14 cellular contexts compared by ENCODE assay signal in the genomic region with DNA sequence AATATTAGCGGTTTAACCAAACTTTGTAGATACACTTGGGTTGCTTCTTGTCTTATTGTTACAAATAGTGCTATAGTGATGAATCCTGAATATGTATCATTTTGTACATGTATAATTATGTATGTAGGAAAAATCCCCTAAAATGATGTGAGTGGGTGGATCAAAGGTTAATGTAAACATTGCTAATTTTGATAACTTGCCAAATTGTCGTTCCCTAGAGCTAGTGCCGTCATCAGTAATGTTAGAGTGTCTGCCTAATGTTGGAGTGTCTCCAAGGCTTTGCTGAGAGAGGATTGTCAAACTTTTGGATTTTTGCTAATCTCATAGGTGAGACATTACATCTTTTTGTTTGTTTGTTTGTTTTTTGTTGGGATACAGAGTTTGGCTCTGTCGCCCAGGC. TPM values are rescaled to one million over a fixed set of nuclear protein-coding genes. Genes with fewer than 3 reads are reported as not detected.
DNase-seq lines count a peak whose midpoint lies in the region; ATAC-seq and TF ChIP-seq lines count a peak whose summit lies in the region.
"Had no signal": no experiment of that assay in that cellular context is flagged by ENCODE, and none has a peak within 500 bp of the region (broad histone marks: within the 10 kb centered on the region; RNA-seq: fewer than 3 reads in every experiment).

No MANE protein-coding gene starts in this region.

- H3K27me3 ChIP-seq in esophagus (ENCODE audit: control insufficient read depth in 1 of 2, insufficient read depth in 2 of 2, low read length in 2 of 2) = no peaks in the 10 kb centered on the region
- no peaks in the 10 kb centered on the region for H3K27me3 ChIP-seq in effector memory CD4-positive, alpha-beta T cell (replicated peaks; ENCODE audit: control insufficient read depth, insufficient read depth, low read length, poor library complexity, severe bottlenecking)

- 45 to 58% methylated on average over 4 of the region's 4 CpGs for WGBS in esophagus, 2 donors

- H3K9me3 ChIP-seq in esophagus (ENCODE audit: control insufficient read depth in 2 of 2, insufficient read depth in 1 of 2, low read depth in 1 of 2, low read length in 1 of 2) = no peaks in the 10 kb centered on the region
- no peaks in the 10 kb centered on the region for H3K9me3 ChIP-seq in effector memory CD4-positive, alpha-beta T cell (ENCODE audit: control insufficient read depth, low read length)

- peak overlapping the region; percentile 33 for H3K4me3 Mint-ChIP-seq in activated naive CD4-positive, alpha-beta T cell treated with anti-CD3 and anti-CD28 coated beads, Interleukin-2, amount 50 U/mL, for 24 hours
- no peak overlapping the region for H3K4me3 Mint-ChIP-seq in type B pancreatic cell

- H3K27ac Mint-ChIP-seq in activated naive CD4-positive, alpha-beta T cell treated with anti-CD3 and anti-CD28 coated beads, Interleukin-2, amount 50 U/mL, for 24 hours = peak overlapping the region; percentile 74
- H3K27ac Mint-ChIP-seq in activated naive CD4-positive, alpha-beta T cell treated with anti-CD3 and anti-CD28 coated beads, Interleukin-2, amount 50 U/mL, for 72 hours = peak overlapping the region; percentile 52 to 85
- peak overlapping the region; percentile 31 for H3K27ac Mint-ChIP-seq in type B pancreatic cell

- peaks cover 70% of the 10 kb centered on the region for H3K4me1 Mint-ChIP-seq in activated naive CD4-positive, alpha-beta T cell treated with anti-CD3 and anti-CD28 coated beads, Interleukin-2, amount 50 U/mL, for 24 hours
- peaks cover 4% of the 10 kb centered on the region for H3K4me1 Mint-ChIP-seq in type B pancreatic cell (ENCODE audit: unreplicated experiment)

- no peaks in the 10 kb centered on the region for H3K9me3 Mint-ChIP-seq in activated naive CD4-positive, alpha-beta T cell treated with anti-CD3 and anti-CD28 coated beads, Interleukin-2, amount 50 U/mL, for 24 hours
- peaks cover 4 to 6% of the 10 kb centered on the region in 2 donors for H3K9me3 Mint-ChIP-seq in activated naive CD4-positive, alpha-beta T cell treated with anti-CD3 and anti-CD28 coated beads, Interleukin-2, amount 50 U/mL, for 72 hours
- peaks cover 12% of the 10 kb centered on the region for H3K9me3 Mint-ChIP-seq in type B pancreatic cell

- H3K27me3 Mint-ChIP-seq in activated naive CD4-positive, alpha-beta T cell treated with anti-CD3 and anti-CD28 coated beads, Interleukin-2, amount 50 U/mL, for 24 hours = no peaks in the 10 kb centered on the region
- no peaks in the 10 kb centered on the region for H3K27me3 Mint-ChIP-seq in type B pancreatic cell

- H3K36me3 ChIP-seq in esophagus (ENCODE audit: control insufficient read depth in 2 of 2, insufficient read depth in 2 of 2, low read length in 1 of 2) = no peaks in the 10 kb centered on the region
- peaks cover 4% of the 10 kb centered on the region for H3K36me3 ChIP-seq in effector memory CD4-positive, alpha-beta T cell (ENCODE audit: control insufficient read depth, insufficient read depth, low read length)

- peaks cover 52% of the 10 kb centered on the region for H3K36me3 Mint-ChIP-seq in activated naive CD4-positive, alpha-beta T cell treated with anti-CD3 and anti-CD28 coated beads, Interleukin-2, amount 50 U/mL, for 24 hours
- peaks cover 43 to 73% of the 10 kb centered on the region in 2 donors for H3K36me3 Mint-ChIP-seq in activated naive CD4-positive, alpha-beta T cell treated with anti-CD3 and anti-CD28 coated beads, Interleukin-2, amount 50 U/mL, for 72 hours
- peaks cover 80% of the 10 kb centered on the region for H3K36me3 Mint-ChIP-seq in type B pancreatic cell

- H3K4me1 ChIP-seq in esophagus (ENCODE audit: control insufficient read depth in 2 of 2, insufficient read depth in 2 of 2, low read length in 1 of 2) = peaks cover 5 to 16% of the 10 kb centered on the region in 2 donors
- peaks cover 21% of the 10 kb centered on the region for H3K4me1 ChIP-seq in effector memory CD4-positive, alpha-beta T cell (ENCODE audit: control insufficient read depth, insufficient read depth, low read length, poor library complexity, severe bottlenecking)

- no peak for TF ChIP-seq CTCF in type B pancreatic cell (conservative IDR thresholded peaks at IDR 0.05)

- no peak for ATAC-seq in activated naive CD4-positive, alpha-beta T cell treated with anti-CD3 and anti-CD28 coated beads, Interleukin-2, amount 50 U/mL, for 72 hours
- no peak for ATAC-seq in HG03469 (IDR thresholded peaks at IDR 0.05; ENCODE audit: unreplicated experiment)
- ATAC-seq: PC-3 had no signal

- no peak for DNase-seq in activated naive CD4-positive, alpha-beta T cell treated with anti-CD3 and anti-CD28 coated beads, Interleukin-2, amount 50 U/mL, for 16 hours
- DNase-seq in activated naive CD4-positive, alpha-beta T cell treated with anti-CD3 and anti-CD28 coated beads, Interleukin-2, amount 50 U/mL, for 72 hours (ENCODE audit: low spot score in 2 of 2) = no peak
- DNase-seq in type B pancreatic cell (ENCODE audit: extremely low spot score, unreplicated experiment) (no peak), NCI-H1092 (lab: John Stamatoyannopoulos, UW) (no peak)
- no peak for DNase-seq in effector memory CD4-positive, alpha-beta T cell
- DNase-seq: GM23248; mucosa of descending colon; NCI-H1436; PC-3; stimulated activated CD4-positive, alpha-beta T cell treated with anti-CD3 and anti-CD28 coated beads, Interleukin-12 subunit alpha, Interleukin-12 subunit beta, amount 100 ng/mL, for 4 hours; substantia nigra had no signal

- peak overlapping the region; percentile 58 to 66 for H3K27ac ChIP-seq in esophagus (ENCODE audit: low read depth in 2 of 2, low read length in 1 of 2)
- no peak overlapping the region for H3K27ac ChIP-seq in effector memory CD4-positive, alpha-beta T cell (ENCODE audit: insufficient read depth, low read length, poor library complexity, severe bottlenecking)
- H3K27ac ChIP-seq: GM23248 had no signal

- no peak overlapping the region for H3K4me3 ChIP-seq in esophagus (ENCODE audit: low read depth in 1 of 2, low read length in 2 of 2)
- H3K4me3 ChIP-seq in effector memory CD4-positive, alpha-beta T cell (ENCODE audit: insufficient read depth, low read depth, low read length, poor library complexity, severe bottlenecking) = no peak overlapping the region
- H3K4me3 ChIP-seq: GM23248, mucosa of descending colon had no signal

RNA-seq across cellular contexts. Expression of a gene that starts 44.4 kb away (rescaled TPM):
- total RNA-seq in activated naive CD4-positive, alpha-beta T cell treated with anti-CD3 and anti-CD28 coated beads, Interleukin-2, amount 50 U/mL, for 72 hours = 10 to 100 TPM; 48.8 to 69.3 TPM
- 10 to 100 TPM; 13.6 to 14.0 TPM for polyA plus RNA-seq in esophagus
- total RNA-seq in type B pancreatic cell (ENCODE audit: low replicate concordance) = 45.8 and 83.5 TPM in 2 replicates
